In genomic region chr1:160494620-160495019, GRCh38 we compare ENCODE assay signal across 11 cellular contexts. TPM values are rescaled to one million over a fixed set of nuclear protein-coding genes. Genes with fewer than 3 reads are reported as not detected.
DNase-seq lines count a peak whose midpoint lies in the region; ATAC-seq and TF ChIP-seq lines count a peak whose summit lies in the region.
"Had no signal": no experiment of that assay in that cellular context is flagged by ENCODE, and none has a peak within 500 bp of the region (broad histone marks: within the 10 kb centered on the region; RNA-seq: fewer than 3 reads in every experiment).

No MANE protein-coding gene starts in this region.

- no peak overlapping the region for H3K27ac ChIP-seq in A673 (ENCODE audit: low read depth, low read length, poor library complexity, severe bottlenecking)
- H3K27ac ChIP-seq: suprapubic skin had no signal

- DNase-seq in A673 (ENCODE audit: low spot score) = peak; percentile 16
- DNase-seq in GM06990 (ENCODE audit: extremely low read depth, insufficient read length) = no peak
- peak; percentile 39 for DNase-seq in OCI-M1 (lab: John Stamatoyannopoulos, UW)
- peak; percentile 5 for DNase-seq in fibroblast of villous mesenchyme (ENCODE audit: low read depth)
- DNase-seq in SIG-M5 (lab: John Stamatoyannopoulos, UW) = no peak
- DNase-seq: activated CD4-positive, alpha-beta memory T cell treated with anti-CD3 and anti-CD28 coated beads for 36 hours; IMR-90 had no signal

- no peaks in the 10 kb centered on the region for H3K4me1 ChIP-seq in A673 (ENCODE audit: insufficient read depth, low read length, poor library complexity, severe bottlenecking)
- H3K4me1 ChIP-seq: suprapubic skin had no signal

- H3K27me3 ChIP-seq in A673 (replicated peaks; ENCODE audit: insufficient read depth, low read depth, low read length, poor library complexity) (no peaks in the 10 kb centered on the region), GM06990 (replicated peaks; ENCODE audit: control insufficient read depth, insufficient read depth, low read length) (no peaks in the 10 kb centered on the region)
- H3K27me3 ChIP-seq: suprapubic skin had no signal

- CTCF ChIA-PET in A673 (lab: Charles Lee) = no interaction called here

- H3K4me3 ChIP-seq in A673 (ENCODE audit: low read depth, low read length, poor library complexity, severe bottlenecking) (no peak overlapping the region), GM06990 (replicated peaks; ENCODE audit: low read depth, low read length) (no peak overlapping the region), fibroblast of villous mesenchyme (ENCODE audit: low read depth, low read length) (no peak overlapping the region)
- H3K4me3 ChIP-seq: suprapubic skin had no signal

- no TSS peak for BruUV-seq in A673 (replicated peaks; lab: Mats Ljungman, UMichigan)

- intact Hi-C loops in A673 (cut with micrococcal nuclease; ENCODE audit: unreplicated experiment) = no loop called here

- POLR2A ChIA-PET in A673 (lab: Charles Lee; ENCODE audit: low non-redundant PET) = no interaction called here

- ATAC-seq in GM18873 (IDR thresholded peaks at IDR 0.05; ENCODE audit: low FRiP score, unreplicated experiment) (no peak), HG02798 (IDR thresholded peaks at IDR 0.05; ENCODE audit: poor library complexity, unreplicated experiment) (no peak), GM19467 (IDR thresholded peaks at IDR 0.05; ENCODE audit: unreplicated experiment) (no peak)

- peak; percentile 44 for TF ChIP-seq CTCF in A673 (conservative IDR thresholded peaks at IDR 0.05; ENCODE audit: low read depth, low read length)
- TF ChIP-seq CTCF in GM06990 (IDR thresholded peaks at IDR 0.05; ENCODE audit: insufficient read depth, low read length, poor library complexity, severe bottlenecking) = peak; percentile 34
- peak; percentile 48 for TF ChIP-seq CTCF in fibroblast of villous mesenchyme (IDR thresholded peaks at IDR 0.05; ENCODE audit: insufficient read depth, low read depth, low read length)

- H3K9me3 ChIP-seq in A673 (ENCODE audit: low read depth, low read length, poor library complexity, severe bottlenecking) = peaks cover 12% of the 10 kb centered on the region
- H3K9me3 ChIP-seq: suprapubic skin had no signal

- no peaks in the 10 kb centered on the region for H3K36me3 ChIP-seq in A673 (ENCODE audit: insufficient read depth, low read length, poor library complexity, severe bottlenecking)
- H3K36me3 ChIP-seq in GM06990 (ENCODE audit: control insufficient read depth, insufficient read depth, low read length) = peaks cover 23% of the 10 kb centered on the region
- H3K36me3 ChIP-seq: suprapubic skin had no signal

RNA-seq across cellular contexts. Expression of gene SLAMF6, which starts 28.4 kb away (rescaled TPM):
- total RNA-seq in A673 (2021) (not detected in 2 replicates), fibroblast of villous mesenchyme (not detected in 2 replicates)
- total RNA-seq: IMR-90 had no signal

Comparison
In these comparisons a context has a peak if more than half of its experiments do, and no peak if none do; other contexts are left out.
1. DNase-seq: peak in A673 (single experiment), OCI-M1 (single experiment) and fibroblast of villous mesenchyme (single experiment); none in GM06990 (single experiment) and SIG-M5 (single experiment).
2. Peak in every context shown above with its lines, with median percentiles within 50 percentile points of each other: CTCF ChIP-seq.